ENCODE assay signal across 19 cellular contexts in the genomic region with DNA sequence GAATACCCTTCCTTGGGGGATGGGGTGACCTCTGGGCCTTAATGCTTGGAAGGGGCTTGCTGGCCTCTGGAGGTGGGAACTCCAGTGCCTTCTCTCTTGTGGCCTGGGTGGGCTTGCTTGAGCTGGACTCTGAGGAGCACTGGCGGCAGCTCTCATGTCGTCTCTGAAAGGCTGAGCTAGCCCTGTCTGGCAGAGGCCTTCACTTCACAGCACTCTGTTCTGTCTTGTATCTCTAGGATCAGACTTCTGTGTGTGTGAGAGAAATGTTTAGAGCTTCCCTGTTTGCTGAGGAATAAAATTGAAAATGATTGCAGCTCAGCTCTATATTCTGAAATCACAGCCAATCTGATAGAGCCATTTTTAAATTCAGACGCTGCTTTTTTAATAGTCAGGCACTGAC.
"Had no signal": no experiment of that assay in that cellular context is flagged by ENCODE, and none has a peak within 500 bp of the region (broad histone marks: within the 10 kb centered on the region; RNA-seq: fewer than 3 reads in every experiment).

No MANE protein-coding gene starts in this region.

- ATAC-seq: activated CD4-positive, CD25-positive, alpha-beta regulatory T cell treated with anti-CD3 and anti-CD28 coated beads, Interleukin-2, amount 50 U/mL, for 24 hours; esophagus mucosa; left lung; natural killer cell treated with Interleukin-12 subunit alpha and Interleukin-12 subunit beta and Interleukin-15 and Interleukin-18, amount 100 ng/mL, for 72 hours; sciatic nerve; stimulated activated naive CD8-positive, alpha-beta T cell treated with anti-CD3 and anti-CD28 coated beads, Interleukin-15, amount 100 ng/mL, for 72 hours had no signal

- H3K4me1 Mint-ChIP-seq: activated naive CD8-positive, alpha-beta T cell treated with anti-CD3 and anti-CD28 coated beads, Interleukin-2, amount 10 ng/mL, durations not matched to agents 7 days and 5 days; memory B cell; stimulated activated naive CD8-positive, alpha-beta T cell treated with anti-CD3 and anti-CD28 coated beads, Interleukin-15, amount 100 ng/mL, for 72 hours had no signal

- H3K4me3 Mint-ChIP-seq: activated naive CD8-positive, alpha-beta T cell treated with anti-CD3 and anti-CD28 coated beads, Interleukin-2, amount 10 ng/mL, durations not matched to agents 7 days and 5 days; memory B cell; natural killer cell treated with Interleukin-12 subunit alpha and Interleukin-12 subunit beta and Interleukin-15 and Interleukin-18, amount 100 ng/mL, for 72 hours; stimulated activated naive CD8-positive, alpha-beta T cell treated with anti-CD3 and anti-CD28 coated beads, Interleukin-15, amount 100 ng/mL, for 72 hours; T-helper 2 cell treated with Interferon-gamma antibody and Interleukin-4, amounts not matched to agents 5 μg/mL and 100 μg/mL, for 36 hours had no signal

- H3K27ac ChIP-seq: left lung, prostate gland, spleen had no signal

- DNase-seq: activated CD4-positive, alpha-beta T cell treated with anti-CD3 and anti-CD28 coated beads, Interleukin-2, amount 50 U/mL, for 1 hour; activated CD8-positive, alpha-beta memory T cell treated with anti-CD3 and anti-CD28 coated beads for 24 hours; activated naive CD4-positive, alpha-beta T cell; activated naive CD8-positive, alpha-beta T cell treated with anti-CD3 and anti-CD28 coated beads, Interleukin-2, amount 10 ng/mL, durations not matched to agents 7 days and 5 days; anterior cingulate cortex; hippocampal formation; kidney; left lung; occipital lobe; spleen; stimulated activated naive CD8-positive, alpha-beta T cell treated with anti-CD3 and anti-CD28 coated beads, Interleukin-15, amount 100 ng/mL, for 72 hours had no signal

- H3K9me3 Mint-ChIP-seq: natural killer cell treated with Interleukin-12 subunit alpha and Interleukin-12 subunit beta and Interleukin-15 and Interleukin-18, amount 100 ng/mL, for 72 hours; stimulated activated naive CD8-positive, alpha-beta T cell treated with anti-CD3 and anti-CD28 coated beads, Interleukin-15, amount 100 ng/mL, for 72 hours; T-helper 2 cell treated with Interferon-gamma antibody and Interleukin-4, amounts not matched to agents 5 μg/mL and 100 μg/mL, for 36 hours had no signal

- H3K27me3 ChIP-seq: breast epithelium, left lung, spleen had no signal

- H3K36me3 ChIP-seq: breast epithelium, left lung, prostate gland, spleen had no signal

- H3K4me1 ChIP-seq: breast epithelium, prostate gland had no signal

- H3K4me3 ChIP-seq: breast epithelium, left lung, prostate gland, spleen had no signal

- H3K27ac Mint-ChIP-seq: activated naive CD8-positive, alpha-beta T cell treated with anti-CD3 and anti-CD28 coated beads, Interleukin-2, amount 10 ng/mL, durations not matched to agents 7 days and 5 days; memory B cell; T-helper 2 cell treated with Interferon-gamma antibody and Interleukin-4, amounts not matched to agents 5 μg/mL and 100 μg/mL, for 36 hours had no signal

- H3K9me3 ChIP-seq: breast epithelium, left lung, prostate gland, spleen had no signal

- H3K36me3 Mint-ChIP-seq: activated naive CD8-positive, alpha-beta T cell treated with anti-CD3 and anti-CD28 coated beads, Interleukin-2, amount 10 ng/mL, durations not matched to agents 7 days and 5 days; natural killer cell treated with Interleukin-12 subunit alpha and Interleukin-12 subunit beta and Interleukin-15 and Interleukin-18, amount 100 ng/mL, for 72 hours had no signal
